In the genomic region with DNA sequence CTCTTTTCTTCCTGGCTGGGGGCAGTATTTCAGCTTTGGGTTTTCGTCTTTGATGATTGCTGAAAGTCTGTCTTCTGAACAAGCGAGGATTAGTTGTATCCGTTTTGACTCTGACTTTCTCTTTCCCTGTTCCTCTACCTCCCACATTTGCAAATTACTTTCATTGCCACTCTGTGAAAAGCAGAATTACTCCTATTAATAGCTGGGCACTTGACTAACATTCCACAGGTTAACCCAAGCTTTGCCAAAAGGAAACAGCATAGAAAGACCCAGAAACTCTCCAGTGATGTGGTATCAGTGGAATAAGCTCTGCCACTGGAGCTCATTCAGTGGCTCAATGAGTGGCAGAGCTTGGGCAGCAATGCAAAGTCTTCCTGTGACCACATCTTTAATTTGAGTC, we compare ENCODE assay signal across 26 cellular contexts.
DNase-seq lines count a peak whose midpoint lies in the region; ATAC-seq, FAIRE-seq and TF ChIP-seq lines count a peak whose summit lies in the region.
"Had no signal": no experiment of that assay in that cellular context is flagged by ENCODE, and none has a peak within 500 bp of the region (broad histone marks: within the 10 kb centered on the region; RNA-seq: fewer than 3 reads in every experiment).

No MANE protein-coding gene starts in this region.

- H3K9me3 ChIP-seq in SK-N-SH = no peaks in the 10 kb centered on the region
- no peaks in the 10 kb centered on the region for H3K9me3 ChIP-seq in hepatocyte (ENCODE audit: low read depth)
- H3K9me3 ChIP-seq in T-helper 17 cell (ENCODE audit: control insufficient read depth, low read length, poor library complexity, severe bottlenecking) = no peaks in the 10 kb centered on the region
- H3K9me3 ChIP-seq: testis had no signal

- H3K27me3 Mint-ChIP-seq in osteocyte (ENCODE audit: unreplicated experiment) = no peaks in the 10 kb centered on the region
- H3K27me3 Mint-ChIP-seq in T-helper 17 cell = peaks cover 27% of the 10 kb centered on the region

- 97% methylated on average over 3 of the region's 3 CpGs for WGBS in SK-N-SH (ENCODE audit: low lambda C conversion rate)
- 52% methylated on average over 3 of the region's 3 CpGs for WGBS in hepatocyte (ENCODE audit: low lambda C conversion rate, missing lambda C conversion rate)

- H4K20me1 ChIP-seq in SK-N-SH (ENCODE audit: insufficient read depth) (no peaks in the 10 kb centered on the region), hepatocyte (ENCODE audit: insufficient read depth, poor library complexity, severe bottlenecking) (no peaks in the 10 kb centered on the region)

- H3K27me3 ChIP-seq in SK-N-SH (ENCODE audit: insufficient read depth) (no peaks in the 10 kb centered on the region), hepatocyte (no peaks in the 10 kb centered on the region)
- H3K27me3 ChIP-seq: testis had no signal

- peaks cover 75% of the 10 kb centered on the region for H3K4me1 Mint-ChIP-seq in osteocyte (ENCODE audit: unreplicated experiment)
- H3K4me1 Mint-ChIP-seq in T-helper 17 cell = no peaks in the 10 kb centered on the region
- H3K4me1 Mint-ChIP-seq: activated naive CD8-positive, alpha-beta T cell treated with anti-CD3 and anti-CD28 coated beads for 36 hours; activated T-helper 17 cell treated with anti-CD3 and anti-CD28 coated beads, Interleukin-2, amount 50 U/mL, for 72 hours; stimulated activated memory B cell treated with anti-CD40 and anti-IgM and Interleukin-4, amounts not matched to agents 10 μg/mL and 1 μg/mL and 100 μg/mL, for 72 hours had no signal

- DNase-seq in SK-N-SH = no peak
- no peak for DNase-seq in hepatocyte (ENCODE audit: low spot score)
- DNase-seq in osteocyte (ENCODE audit: extremely low spot score, unreplicated experiment) = no peak
- DNase-seq in RCC 7860 (ENCODE audit: low spot score) = no peak
- DNase-seq in T-helper 17 cell = no peak
- DNase-seq in iPS-NIHi11 (ENCODE audit: low spot score) = no peak
- DNase-seq in stimulated activated CD4-positive, alpha-beta T cell treated with anti-CD3 and anti-CD28 coated beads, Interleukin-2, amount 100 ng/mL, for 48 hours = no peak
- DNase-seq: activated naive CD8-positive, alpha-beta T cell treated with anti-CD3 and anti-CD28 coated beads for 36 hours; AML-193; DMS79 treated with DMSO at 0.1 percent for 48 hours; effector CD4-positive, alpha-beta T cell; HFFc6; midbrain; NCI-H226; NCI-H82; PC-9; testis had no signal

- FAIRE-seq in RCC 7860 (lab: Jason Lieb, UNC) = no peak
- FAIRE-seq: K562 had no signal

- H2AFZ ChIP-seq in SK-N-SH (ENCODE audit: low read depth) (no peak overlapping the region), hepatocyte (no peak overlapping the region)
- H2AFZ ChIP-seq: PC-9 had no signal

- H3K4me2 ChIP-seq in SK-N-SH (no peak overlapping the region), hepatocyte (peak overlapping the region; percentile 26)
- H3K4me2 ChIP-seq: PC-9 had no signal

- POLR2A ChIA-PET in SK-N-SH (lab: Yijun Ruan, JAX) = no interaction called here

- TF ChIP-seq CTCF in SK-N-SH (IDR thresholded peaks at IDR 0.05) (no peak), hepatocyte (IDR thresholded peaks at IDR 0.05; ENCODE audit: poor library complexity) (no peak), osteocyte (IDR thresholded peaks at IDR 0.05) (no peak)

- TF ChIP-seq EP300 in SK-N-SH (IDR thresholded peaks at IDR 0.05; ENCODE audit: borderline replicate concordance in 1 of 2, low read depth in 1 of 2, low read length in 1 of 2) = no peak

- ATAC-seq in SK-N-SH treated with all-trans-retinoic acid at 6 μM for 48 hours (no peak), T-helper 17 cell (no peak)
- ATAC-seq: activated T-helper 17 cell treated with anti-CD3 and anti-CD28 coated beads, Interleukin-2, amount 50 U/mL, for 72 hours; esophagus mucosa; K562; stimulated activated memory B cell treated with anti-CD40 and anti-IgM and Interleukin-4, amounts not matched to agents 10 μg/mL and 1 μg/mL and 100 μg/mL, for 72 hours had no signal

- H3K4me3 Mint-ChIP-seq in osteocyte (ENCODE audit: unreplicated experiment) (no peak overlapping the region), T-helper 17 cell (no peak overlapping the region)
- H3K4me3 Mint-ChIP-seq: activated naive CD8-positive, alpha-beta T cell treated with anti-CD3 and anti-CD28 coated beads for 36 hours; activated T-helper 17 cell treated with anti-CD3 and anti-CD28 coated beads, Interleukin-2, amount 50 U/mL, for 72 hours; HFFc6; stimulated activated memory B cell treated with anti-CD40 and anti-IgM and Interleukin-4, amounts not matched to agents 10 μg/mL and 1 μg/mL and 100 μg/mL, for 72 hours had no signal

- H3K4me1 ChIP-seq in SK-N-SH (ENCODE audit: control insufficient read depth in 1 of 2, insufficient read depth in 2 of 2, low read depth in 1 of 2, low read length in 1 of 2) (no peaks in the 10 kb centered on the region; a peak in 1 of 4 replicates), hepatocyte (ENCODE audit: insufficient read depth) (no peaks in the 10 kb centered on the region)

- no peaks in the 10 kb centered on the region for H3F3A ChIP-seq in SK-N-SH (replicated peaks; ENCODE audit: insufficient read depth)

- H3K27ac Mint-ChIP-seq in osteocyte (ENCODE audit: unreplicated experiment) (peak overlapping the region; percentile 79), T-helper 17 cell (no peak overlapping the region)
- H3K27ac Mint-ChIP-seq: activated naive CD8-positive, alpha-beta T cell treated with anti-CD3 and anti-CD28 coated beads for 36 hours; activated T-helper 17 cell treated with anti-CD3 and anti-CD28 coated beads, Interleukin-2, amount 50 U/mL, for 72 hours; HFFc6; stimulated activated memory B cell treated with anti-CD40 and anti-IgM and Interleukin-4, amounts not matched to agents 10 μg/mL and 1 μg/mL and 100 μg/mL, for 72 hours had no signal

- H3K9me2 ChIP-seq in SK-N-SH (no peaks in the 10 kb centered on the region), hepatocyte (replicated peaks; ENCODE audit: insufficient read depth) (no peaks in the 10 kb centered on the region)

- no peak for TF ChIP-seq RAD21 in SK-N-SH (IDR thresholded peaks at IDR 0.05; ENCODE audit: low read length)

- no peaks in the 10 kb centered on the region for H3K9me3 Mint-ChIP-seq in osteocyte (ENCODE audit: unreplicated experiment)
- H3K9me3 Mint-ChIP-seq: activated naive CD8-positive, alpha-beta T cell treated with anti-CD3 and anti-CD28 coated beads for 36 hours; activated T-helper 17 cell treated with anti-CD3 and anti-CD28 coated beads, Interleukin-2, amount 50 U/mL, for 72 hours; HFFc6; neural crest cell; stimulated activated memory B cell treated with anti-CD40 and anti-IgM and Interleukin-4, amounts not matched to agents 10 μg/mL and 1 μg/mL and 100 μg/mL, for 72 hours had no signal

- H3K4me3 ChIP-seq in SK-N-SH (ENCODE audit: low read depth in 2 of 2, low read length in 1 of 2) = no peak overlapping the region
- H3K4me3 ChIP-seq in hepatocyte = no peak overlapping the region
- H3K4me3 ChIP-seq: K562, PC-9, SK-N-MC, testis had no signal

- H3K36me3 Mint-ChIP-seq in osteocyte (ENCODE audit: unreplicated experiment) = peaks cover 49% of the 10 kb centered on the region
- no peaks in the 10 kb centered on the region for H3K36me3 Mint-ChIP-seq in T-helper 17 cell (ENCODE audit: low read depth)
- H3K36me3 Mint-ChIP-seq: activated naive CD8-positive, alpha-beta T cell treated with anti-CD3 and anti-CD28 coated beads for 36 hours; stimulated activated memory B cell treated with anti-CD40 and anti-IgM and Interleukin-4, amounts not matched to agents 10 μg/mL and 1 μg/mL and 100 μg/mL, for 72 hours had no signal

- H3K36me3 ChIP-seq in SK-N-SH (replicated peaks in 1 of 2; ENCODE audit: control insufficient read depth in 1 of 2, insufficient read depth in 2 of 2, low read length in 1 of 2) (no peaks in the 10 kb centered on the region), hepatocyte (replicated peaks; ENCODE audit: insufficient read depth, low read depth) (no peaks in the 10 kb centered on the region)

- CTCF ChIA-PET in SK-N-SH (lab: Yijun Ruan, JAX) = interaction anchor here (0.9 kb wide), 1 partner anchor 19 kb away, joined by 3 read pairs; no protein-coding TSS in a partner anchor

- no peak overlapping the region for H3K9ac ChIP-seq in SK-N-SH

- H3K27ac ChIP-seq in SK-N-SH (ENCODE audit: low read depth in 2 of 2, low read length in 1 of 2) (no peak overlapping the region), hepatocyte (peak overlapping the region; percentile 41)
- H3K27ac ChIP-seq: 22Rv1, HL-60, PC-9, SK-N-MC had no signal

- H3K79me2 ChIP-seq in SK-N-SH (ENCODE audit: insufficient read depth) (no peaks in the 10 kb centered on the region), hepatocyte (no peaks in the 10 kb centered on the region)

TF ChIP-seq in SK-N-SH, 30 proteins besides CTCF, POLR2A, EP300 and RAD21:
- TF ChIP-seq MXI1 (IDR thresholded peaks at IDR 0.05; ENCODE audit: low read depth, low read length) (no peak), USF1 (IDR thresholded peaks at IDR 0.05; ENCODE audit: borderline replicate concordance, low read depth) (0 out of 2 replicates have a peak, but pooled peaks have one; percentile 11)

TF ChIP-seq in SK-N-SH treated with all-trans-retinoic acid at 6 μM for 48 hours, 23 proteins besides CTCF, POLR2A, EP300 and RAD21 (continues in another document):
- no peak for TF ChIP-seq TOX (CRISPR knock-in tag; IDR thresholded peaks at IDR 0.05; ENCODE audit: borderline replicate concordance)
- no peak for TF ChIP-seq ZFP30 (CRISPR knock-in tag; IDR thresholded peaks at IDR 0.05)
- no peak for TF ChIP-seq ZNF70 (CRISPR knock-in tag; IDR thresholded peaks at IDR 0.05)
- no peak for TF ChIP-seq ZFP3 (CRISPR knock-in tag; IDR thresholded peaks at IDR 0.05)
- no peak for TF ChIP-seq CREB5 (CRISPR knock-in tag; IDR thresholded peaks at IDR 0.05; ENCODE audit: low read depth)
- no peak for TF ChIP-seq SNAI2 (CRISPR knock-in tag; IDR thresholded peaks at IDR 0.05)
- no peak for TF ChIP-seq ARNTL (CRISPR knock-in tag; IDR thresholded peaks at IDR 0.05; ENCODE audit: borderline replicate concordance, low read depth)
- TF ChIP-seq ZNF8 (CRISPR knock-in tag; IDR thresholded peaks at IDR 0.05) = no peak
- TF ChIP-seq RARB (CRISPR knock-in tag; IDR thresholded peaks at IDR 0.05) = no peak
- no peak for TF ChIP-seq ISL1 (CRISPR knock-in tag; IDR thresholded peaks at IDR 0.05)
- TF ChIP-seq CSDC2 (CRISPR knock-in tag; IDR thresholded peaks at IDR 0.05) = no peak
